In genomic region chr5:3007577-3007976, GRCh38 we compare ENCODE assay signal across 24 cellular contexts.
"Had no signal": no experiment of that assay in that cellular context is flagged by ENCODE, and none has a peak within 500 bp of the region (broad histone marks: within the 10 kb centered on the region; RNA-seq: fewer than 3 reads in every experiment).

No MANE protein-coding gene starts in this region.

- H3K27ac Mint-ChIP-seq: immature natural killer cell; naive thymus-derived CD4-positive, alpha-beta T cell; natural killer cell treated with Interleukin-12 subunit alpha and Interleukin-12 subunit beta and Interleukin-15 and Interleukin-18, amount 100 ng/mL, for 72 hours; progenitor cell of endocrine pancreas; stimulated activated effector memory CD8-positive, alpha-beta T cell treated with anti-CD3 and anti-CD28 coated beads, Interleukin-12 subunit alpha, Interleukin-12 subunit beta, amount 100 ng/mL, for 72 hours; stimulated activated naive CD8-positive, alpha-beta T cell treated with anti-CD3 and anti-CD28 coated beads, Interleukin-15, Interleukin-2, amounts not matched to agents 100 ng/mL and 50 ng/mL, for 24 hours; type B pancreatic cell had no signal

- H3K4me3 Mint-ChIP-seq: immature natural killer cell; naive thymus-derived CD4-positive, alpha-beta T cell; natural killer cell treated with Interleukin-12 subunit alpha and Interleukin-12 subunit beta and Interleukin-15 and Interleukin-18, amount 100 ng/mL, for 72 hours; stimulated activated effector memory CD8-positive, alpha-beta T cell treated with anti-CD3 and anti-CD28 coated beads, Interleukin-12 subunit alpha, Interleukin-12 subunit beta, amount 100 ng/mL, for 72 hours; stimulated activated naive CD8-positive, alpha-beta T cell treated with anti-CD3 and anti-CD28 coated beads, Interleukin-15, Interleukin-2, amounts not matched to agents 100 ng/mL and 50 ng/mL, for 24 hours; type B pancreatic cell had no signal

- H3K36me3 ChIP-seq: left ventricle myocardium inferior, ovary, spleen, tibial nerve, uterus had no signal

- H3K27me3 Mint-ChIP-seq: naive thymus-derived CD4-positive, alpha-beta T cell; natural killer cell treated with Interleukin-12 subunit alpha and Interleukin-12 subunit beta and Interleukin-15 and Interleukin-18, amount 100 ng/mL, for 72 hours; stimulated activated naive CD8-positive, alpha-beta T cell treated with anti-CD3 and anti-CD28 coated beads, Interleukin-15, Interleukin-2, amounts not matched to agents 100 ng/mL and 50 ng/mL, for 24 hours; type B pancreatic cell had no signal

- H3K4me1 Mint-ChIP-seq: immature natural killer cell; naive thymus-derived CD4-positive, alpha-beta T cell; stimulated activated effector memory CD8-positive, alpha-beta T cell treated with anti-CD3 and anti-CD28 coated beads, Interleukin-12 subunit alpha, Interleukin-12 subunit beta, amount 100 ng/mL, for 72 hours had no signal

- H3K4me1 ChIP-seq: left ventricle myocardium inferior, spleen, tibial nerve, uterus had no signal

- ATAC-seq: mucosa of descending colon; naive thymus-derived CD4-positive, alpha-beta T cell; natural killer cell treated with Interleukin-12 subunit alpha and Interleukin-12 subunit beta and Interleukin-15 and Interleukin-18, amount 100 ng/mL, for 72 hours; right cardiac atrium; sciatic nerve; stimulated activated effector memory CD8-positive, alpha-beta T cell treated with anti-CD3 and anti-CD28 coated beads, Interleukin-12 subunit alpha, Interleukin-12 subunit beta, amount 100 ng/mL, for 72 hours had no signal

- H3K27me3 ChIP-seq: ovary, spleen, tibial nerve, uterus had no signal

- H3K36me3 Mint-ChIP-seq: immature natural killer cell; naive thymus-derived CD4-positive, alpha-beta T cell; natural killer cell treated with Interleukin-12 subunit alpha and Interleukin-12 subunit beta and Interleukin-15 and Interleukin-18, amount 100 ng/mL, for 72 hours; stimulated activated effector memory CD8-positive, alpha-beta T cell treated with anti-CD3 and anti-CD28 coated beads, Interleukin-12 subunit alpha, Interleukin-12 subunit beta, amount 100 ng/mL, for 72 hours; type B pancreatic cell had no signal

- H3K4me3 ChIP-seq: left ventricle myocardium inferior, lung, mucosa of descending colon, ovary, spleen, tibial nerve, uterus had no signal

- H3K27ac ChIP-seq: left ventricle myocardium inferior, ovary, spleen, tibial nerve, uterus had no signal

- H3K9me3 Mint-ChIP-seq: natural killer cell treated with Interleukin-12 subunit alpha and Interleukin-12 subunit beta and Interleukin-15 and Interleukin-18, amount 100 ng/mL, for 72 hours; type B pancreatic cell had no signal

- DNase-seq: hippocampal formation; immature natural killer cell; left ventricle myocardium inferior; mesendoderm; midbrain; mucosa of descending colon; naive thymus-derived CD4-positive, alpha-beta T cell; ovary; retina; right cardiac atrium; small intestine; spleen; stimulated activated CD4-positive, alpha-beta T cell treated with anti-CD3 and anti-CD28 coated beads, Interleukin-4, amount 100 ng/mL, for 24 hours; stimulated activated naive CD4-positive, alpha-beta T cell; substantia nigra; uterus had no signal

- H3K9me3 ChIP-seq: left ventricle myocardium inferior, ovary, tibial nerve, uterus had no signal
